8 cellular contexts compared by ENCODE assay signal in the genomic region with DNA sequence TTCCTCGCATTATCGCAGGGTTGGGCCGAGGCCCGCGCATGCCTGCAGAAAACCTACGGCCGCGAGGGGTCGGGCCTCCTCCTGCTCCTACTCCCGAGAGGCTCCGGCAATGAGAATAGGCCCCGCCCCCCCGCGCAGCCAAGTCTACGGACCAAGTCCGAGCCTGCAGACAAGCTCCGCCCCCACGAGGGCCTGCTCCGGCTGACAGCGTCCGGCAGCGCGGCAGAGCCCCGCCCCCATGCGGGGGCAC. TPM values are rescaled to one million over a fixed set of nuclear protein-coding genes. Genes with fewer than 3 reads are reported as not detected.
DNase-seq lines count a peak whose midpoint lies in the region; TF ChIP-seq lines count a peak whose summit lies in the region.

No MANE protein-coding gene starts in this region.

- no peaks in the 10 kb centered on the region for H4K20me1 ChIP-seq in SU-DHL-6 (ENCODE audit: low read depth, low read length)
- no peaks in the 10 kb centered on the region for H4K20me1 ChIP-seq in osteoblast (ENCODE audit: insufficient read depth, low read length)

- intact Hi-C loops in head of caudate nucleus (cut with DNase I), result loop anchor here (5.0 kb wide), 1 partner anchor 68 kb away; a partner anchor contains a TSS

- H3K4me1 ChIP-seq in osteoblast (ENCODE audit: insufficient read depth, low read length) (peaks cover 28% of the 10 kb centered on the region), thymus (ENCODE audit: control insufficient read depth, insufficient read depth, low read length) (peaks cover 28% of the 10 kb centered on the region)

- peak overlapping the region; percentile 85 for H3K4me2 ChIP-seq in SU-DHL-6 (ENCODE audit: low read depth, low read length, poor library complexity, severe bottlenecking)
- H3K4me2 ChIP-seq in osteoblast (ENCODE audit: insufficient read depth, low read length), result peak overlapping the region; percentile 99

- H3K4me3 ChIP-seq in H7 (ENCODE audit: insufficient read depth, low read depth, low read length), result peak overlapping the region; percentile 92
- H3K4me3 ChIP-seq in SU-DHL-6 (ENCODE audit: insufficient read depth, low read length, poor library complexity, severe bottlenecking), result no peak overlapping the region
- peak overlapping the region; percentile 91 for H3K4me3 ChIP-seq in osteoblast (ENCODE audit: insufficient read depth, low read length)
- peak overlapping the region; percentile 85 for H3K4me3 ChIP-seq in thymus (ENCODE audit: low read length)

- H2AFZ ChIP-seq in SU-DHL-6 (ENCODE audit: low read depth, low read length, severe bottlenecking) (no peak overlapping the region), osteoblast (ENCODE audit: low read length) (no peak overlapping the region)

- H3K9ac ChIP-seq in SU-DHL-6 (ENCODE audit: low read length), result peak overlapping the region; percentile 71

- H3K9me3 ChIP-seq in SU-DHL-6 (ENCODE audit: insufficient read depth, low read length) (no peaks in the 10 kb centered on the region), osteoblast (ENCODE audit: low read depth, low read length) (no peaks in the 10 kb centered on the region), thymus (ENCODE audit: control insufficient read depth) (no peaks in the 10 kb centered on the region)

- TF ChIP-seq CTCF in SU-DHL-6 (IDR thresholded peaks at IDR 0.05; ENCODE audit: insufficient read depth, low read length, poor library complexity, severe bottlenecking) (no peak), osteoblast (IDR thresholded peaks at IDR 0.05; ENCODE audit: extremely low read depth, low read depth, low read length) (no peak)

- H3K27me3 ChIP-seq in H7 (ENCODE audit: control insufficient read depth, insufficient read depth, low read length) (no peaks in the 10 kb centered on the region), SU-DHL-6 (ENCODE audit: low read length) (no peaks in the 10 kb centered on the region), osteoblast (ENCODE audit: insufficient read depth, low read length) (no peaks in the 10 kb centered on the region), thymus (ENCODE audit: control insufficient read depth, insufficient read depth) (no peaks in the 10 kb centered on the region)

- peak; percentile 99 for DNase-seq in DMS53 treated with DMSO at 0.1 percent for 48 hours (lab: John Stamatoyannopoulos, UW; ENCODE audit: unreplicated experiment)
- peak; percentile 98 for DNase-seq in H7
- DNase-seq in NCI-H1105 (lab: John Stamatoyannopoulos, UW), result peak; percentile 99
- peak; percentile 100 for DNase-seq in activated naive CD8-positive, alpha-beta T cell treated with anti-CD3 and anti-CD28 coated beads, Interleukin-2, amount 50 U/mL, for 16 hours (ENCODE audit: low read depth, low spot score)
- peak; percentile 100 for DNase-seq in head of caudate nucleus
- peak; percentile 99 for DNase-seq in osteoblast (ENCODE audit: insufficient read length, low spot score, missing footprints)

- under 1% methylated on average over 25 of the region's 25 CpGs for WGBS in thymus

- H3K27ac ChIP-seq in SU-DHL-6 (ENCODE audit: low read depth, low read length), result no peak overlapping the region
- peak overlapping the region; percentile 98 for H3K27ac ChIP-seq in osteoblast (ENCODE audit: low read depth, low read length)
- H3K27ac ChIP-seq in thymus (ENCODE audit: low read depth), result peak overlapping the region; percentile 95

- no peaks in the 10 kb centered on the region for H3K36me3 ChIP-seq in H7 (replicated peaks; ENCODE audit: control insufficient read depth, insufficient read depth, low read length)
- H3K36me3 ChIP-seq in SU-DHL-6 (ENCODE audit: low read length), result no peaks in the 10 kb centered on the region
- no peaks in the 10 kb centered on the region for H3K36me3 ChIP-seq in osteoblast (ENCODE audit: insufficient read depth, low read length)
- H3K36me3 ChIP-seq in thymus (ENCODE audit: control insufficient read depth, insufficient read depth), result peaks cover 6% of the 10 kb centered on the region

- H3K79me2 ChIP-seq in SU-DHL-6 (ENCODE audit: insufficient read depth, low read length), result peaks cover 13% of the 10 kb centered on the region
- no peaks in the 10 kb centered on the region for H3K79me2 ChIP-seq in osteoblast (ENCODE audit: insufficient read depth, low read length)

- peaks cover 47% of the 10 kb centered on the region for H3F3A ChIP-seq in SU-DHL-6 (ENCODE audit: insufficient read depth)

- no peaks in the 10 kb centered on the region for H3K9me2 ChIP-seq in SU-DHL-6 (replicated peaks; ENCODE audit: insufficient read depth, low read length)

RNA-seq across cellular contexts. Expression of a gene that starts 3.1 kb away (rescaled TPM):
- 21.2 and 26.8 TPM in 2 replicates for total RNA-seq in H7 (2014; rRNA removed; shearing (Covaris generic))
- total RNA-seq in osteoblast, result 0.88 and 1.1 TPM in 2 replicates
- polyA plus RNA-seq in thymus, result 146 TPM

RNA-seq across cellular contexts. Expression of a gene that starts 5.6 kb away (rescaled TPM):
- total RNA-seq in H7 (2014; rRNA removed; shearing (Covaris generic)), result 64.2 and 67.7 TPM in 2 replicates
- total RNA-seq in osteoblast, result 17.4 and 18.6 TPM in 2 replicates
- polyA plus RNA-seq in thymus, result 76.9 TPM

RNA-seq across cellular contexts. Expression of a gene that starts 11.5 kb away (rescaled TPM):
- total RNA-seq in H7 (2014; rRNA removed; shearing (Covaris generic)), result 2.2 and 2.8 TPM in 2 replicates
- total RNA-seq in osteoblast, result under 0.01 TPM in 2 replicates
- 81.3 TPM for polyA plus RNA-seq in thymus

RNA-seq across cellular contexts. Expression of a gene that starts 17.4 kb away (rescaled TPM):
- 94.6 and 99.0 TPM in 2 replicates for total RNA-seq in H7 (2014; rRNA removed; shearing (Covaris generic))
- total RNA-seq in osteoblast, result 25.3 and 32.9 TPM in 2 replicates
- 77.3 TPM for polyA plus RNA-seq in thymus

RNA-seq across cellular contexts. Expression of a gene that starts 19.7 kb away (rescaled TPM):
- 99.3 and 113 TPM in 2 replicates for total RNA-seq in H7 (2014; rRNA removed; shearing (Covaris generic))
- 17.4 and 19.2 TPM in 2 replicates for total RNA-seq in osteoblast
- polyA plus RNA-seq in thymus, result 32.6 TPM

Comparison
In these comparisons a context has a peak if more than half of its experiments do, and no peak if none do; other contexts are left out.
1. RNA of a gene that starts 3.1 kb away (total RNA-seq): 21.2 to 26.8 TPM in H7; 0.88 to 1.1 TPM in osteoblast; every median in the first group is over 10 times any median in the second.
2. Peak in every context shown above with its lines, with median percentiles within 50 percentile points of each other: DNase-seq.